22 cellular contexts compared by ENCODE assay signal in genomic region chr14:98288825-98289224, GRCh38.
"Had no signal": no experiment of that assay in that cellular context is flagged by ENCODE, and none has a peak within 500 bp of the region (broad histone marks: within the 10 kb centered on the region; RNA-seq: fewer than 3 reads in every experiment).

No MANE protein-coding gene starts in this region.

- H3K27ac ChIP-seq: coronary artery, dorsolateral prefrontal cortex, esophagus squamous epithelium, gastrocnemius medialis, heart right ventricle, left ventricle myocardium inferior, lower lobe of right lung had no signal

- H3K4me3 Mint-ChIP-seq: mesothelial cell of epicardium, naive B cell had no signal

- H3K4me1 Mint-ChIP-seq: mesothelial cell of epicardium, naive B cell had no signal

- ATAC-seq: gastrocnemius medialis, heart right ventricle, left colon, left lobe of liver, lower lobe of right lung, mucosa of descending colon had no signal

- H3K27me3 ChIP-seq: esophagus squamous epithelium, gastrocnemius medialis, heart right ventricle had no signal

- H3K4me3 ChIP-seq: coronary artery, dorsolateral prefrontal cortex, esophagus squamous epithelium, gastrocnemius medialis, heart right ventricle, left ventricle myocardium inferior, lower lobe of right lung, mucosa of descending colon had no signal

- H3K27me3 Mint-ChIP-seq: naive B cell had no signal

- H3K4me1 ChIP-seq: gastrocnemius medialis, heart right ventricle, left ventricle myocardium inferior, lower lobe of right lung had no signal

- H3K9me3 ChIP-seq: esophagus squamous epithelium, gastrocnemius medialis, lower lobe of right lung, mucosa of descending colon had no signal

- DNase-seq: dermis blood vessel endothelial cell; dorsolateral prefrontal cortex; effector CD4-positive, alpha-beta T cell; effector memory CD4-positive, alpha-beta T cell; esophagus squamous epithelium; foreskin fibroblast; foreskin melanocyte; gastrocnemius medialis; glutamatergic neuron; head of caudate nucleus; heart right ventricle; hippocampal formation; kidney glomerular epithelial cell; left colon; left ventricle myocardium inferior; lower lobe of right lung; mesenchymal stem cell; mucosa of descending colon; naive B cell had no signal

- H3K36me3 Mint-ChIP-seq: mesothelial cell of epicardium, naive B cell had no signal

- H3K36me3 ChIP-seq: esophagus squamous epithelium, gastrocnemius medialis, heart right ventricle, left ventricle myocardium inferior, lower lobe of right lung had no signal

- H3K27ac Mint-ChIP-seq: mesothelial cell of epicardium, naive B cell had no signal
